15 cellular contexts compared by ENCODE assay signal in genomic region chr10:32893431-32893830, GRCh38.
DNase-seq lines count a peak whose midpoint lies in the region; ATAC-seq and TF ChIP-seq lines count a peak whose summit lies in the region.
"Had no signal": no experiment of that assay in that cellular context is flagged by ENCODE, and none has a peak within 500 bp of the region (broad histone marks: within the 10 kb centered on the region; RNA-seq: fewer than 3 reads in every experiment).

No MANE protein-coding gene starts in this region.

- H3K9me3 ChIP-seq in sigmoid colon: no peaks in the 10 kb centered on the region
- H3K9me3 ChIP-seq: gastroesophageal sphincter, left lung had no signal

- H3K4me1 ChIP-seq in sigmoid colon: peaks cover 0 to 4% (median 0%) of the 10 kb centered on the region in 4 donors
- H3K4me1 ChIP-seq: gastroesophageal sphincter, left lung had no signal

- in situ Hi-C loops in SK-MEL-5 (cut with HindIII; ENCODE audit: low pct_unique_long_range_greater_than_20kb, low sequenced_read_pairs): no loop called here

- H3K27me3 ChIP-seq in sigmoid colon: no peaks in the 10 kb centered on the region
- H3K27me3 ChIP-seq: gastroesophageal sphincter, left lung had no signal

- TF ChIP-seq POLR2A in sigmoid colon (IDR thresholded peaks at IDR 0.05): no peak

- peak; percentile 6 for TF ChIP-seq CTCF in fibroblast of pulmonary artery (IDR thresholded peaks at IDR 0.05; ENCODE audit: low read length, missing control alignments)
- TF ChIP-seq CTCF in sigmoid colon (IDR thresholded peaks at IDR 0.05): no peak

- DNase-seq in DMS53 (lab: John Stamatoyannopoulos, UW) (peak; percentile 21), DMS53 treated with DMSO at 0.1 percent for 48 hours (lab: John Stamatoyannopoulos, UW; ENCODE audit: unreplicated experiment) (no peak), SK-MEL-5 (ENCODE audit: low read depth, low spot score) (peak; percentile 20), fibroblast of pulmonary artery (ENCODE audit: low read depth) (no peak), sigmoid colon (peak; percentile 56), NCI-H1092 (lab: John Stamatoyannopoulos, UW) (no peak)
- DNase-seq in stimulated activated CD4-positive, alpha-beta T cell treated with anti-CD3 and anti-CD28 coated beads, Interleukin-4, amount 100 ng/mL, for 24 hours: no peak
- DNase-seq: 8988T; activated T-cell treated with anti-CD3 and anti-CD28 coated beads, Interleukin-2, amount 50 U/mL, for 24 hours; amniotic stem cell; left lung; NCI-H146 had no signal

- ATAC-seq in HG03045 (IDR thresholded peaks at IDR 0.05; ENCODE audit: unreplicated experiment): no peak
- ATAC-seq: gastroesophageal sphincter, GM12878, left lung had no signal

- 37 to 62% methylated on average over 2 of the region's 2 CpGs for WGBS in sigmoid colon, 2 donors

- H3K4me3 ChIP-seq in fibroblast of pulmonary artery (replicated peaks; ENCODE audit: low read depth, low read length): no peak overlapping the region
- no peak overlapping the region for H3K4me3 ChIP-seq in sigmoid colon
- H3K4me3 ChIP-seq: gastroesophageal sphincter, GM12878, left lung had no signal

- intact Hi-C loops in sigmoid colon (cut with DNase I): no loop called here

- H3K36me3 ChIP-seq in sigmoid colon: peaks cover 0 to 22% (median 8%) of the 10 kb centered on the region in 4 donors

- H3K27ac ChIP-seq in sigmoid colon: no peak overlapping the region
- H3K27ac ChIP-seq: gastroesophageal sphincter, left lung had no signal

- TF ChIP-seq EP300 in sigmoid colon (IDR thresholded peaks at IDR 0.05): no peak

Comparison
In these comparisons a context has a peak if more than half of its experiments do, and no peak if none do; other contexts are left out.
1. DNase-seq: peak in DMS53 (single experiment), SK-MEL-5 (single experiment) and sigmoid colon (single experiment); none in DMS53 treated with DMSO at 0.1 percent for 48 hours (single experiment), fibroblast of pulmonary artery (single experiment), stimulated activated CD4-positive, alpha-beta T cell treated with anti-CD3 and anti-CD28 coated beads, Interleukin-4, amount 100 ng/mL, for 24 hours (single experiment) and NCI-H1092 (single experiment).